Comparison of ENCODE assay signal across 29 cellular contexts in genomic region chr5:35557199-35557598, GRCh38.
"Had no signal": no experiment of that assay in that cellular context is flagged by ENCODE, and none has a peak within 500 bp of the region (broad histone marks: within the 10 kb centered on the region; RNA-seq: fewer than 3 reads in every experiment).

No MANE protein-coding gene starts in this region.

- H3K4me1 Mint-ChIP-seq: naive B cell; natural killer cell; nephron; neural progenitor cell; stimulated activated effector memory CD8-positive, alpha-beta T cell treated with anti-CD3 and anti-CD28 coated beads, Interleukin-12 subunit alpha, Interleukin-12 subunit beta, amount 100 ng/mL, for 72 hours; stimulated activated naive B cell treated with anti-CD40 and anti-IgM and Interleukin-4, amounts not matched to agents 10 μg/mL and 1 μg/mL and 100 μg/mL, for 72 hours had no signal

- H3K4me2 ChIP-seq: neural progenitor cell, smooth muscle cell had no signal

- H3K79me2 ChIP-seq: parathyroid adenoma had no signal

- H3K9ac ChIP-seq: neural progenitor cell, parathyroid adenoma had no signal

- H3K4me1 ChIP-seq: neural progenitor cell, parathyroid adenoma, psoas muscle, spleen, stomach, thyroid gland, tibial nerve, upper lobe of right lung had no signal

- DNase-seq: naive B cell; natural killer cell; occipital lobe; ovary; posterior cingulate gyrus; psoas muscle; right cardiac atrium; spleen; stimulated activated CD4-positive, alpha-beta T cell treated with anti-CD3 and anti-CD28 coated beads, Interleukin-12 subunit alpha, Interleukin-12 subunit beta, amount 100 ng/mL, for 4 hours; stimulated activated CD4-positive, alpha-beta T cell treated with anti-CD3 and anti-CD28 coated beads, Interleukin-1b, Interleukin-23, amount 100 ng/mL, for 48 hours; stimulated activated CD4-positive, alpha-beta T cell treated with anti-CD3 and anti-CD28 coated beads, Interleukin-4, amount 100 ng/mL, for 24 hours; stimulated activated naive B cell treated with anti-CD40 and anti-IgM and Interleukin-4, amounts not matched to agents 10 μg/mL and 1 μg/mL and 100 μg/mL, for 72 hours; stimulated activated naive CD4-positive, alpha-beta T cell treated with Interleukin-2 at 50 U/mL for 16 hours; stomach; thyroid gland; trophoblast cell; upper lobe of right lung; uterus had no signal

- H3K36me3 Mint-ChIP-seq: neural progenitor cell; stimulated activated effector memory CD8-positive, alpha-beta T cell treated with anti-CD3 and anti-CD28 coated beads, Interleukin-12 subunit alpha, Interleukin-12 subunit beta, amount 100 ng/mL, for 72 hours had no signal

- H3K36me3 ChIP-seq: neural progenitor cell, ovary, spleen, stomach, thoracic aorta, thyroid gland, tibial nerve, upper lobe of right lung, uterus had no signal

- H3K4me3 Mint-ChIP-seq: naive B cell; natural killer cell; nephron; neural progenitor cell; stimulated activated effector memory CD8-positive, alpha-beta T cell treated with anti-CD3 and anti-CD28 coated beads, Interleukin-12 subunit alpha, Interleukin-12 subunit beta, amount 100 ng/mL, for 72 hours; stimulated activated naive B cell treated with anti-CD40 and anti-IgM and Interleukin-4, amounts not matched to agents 10 μg/mL and 1 μg/mL and 100 μg/mL, for 72 hours; stimulated activated naive CD8-positive, alpha-beta T cell treated with anti-CD3 and anti-CD28 coated beads, Interleukin-15, Interleukin-2, amounts not matched to agents 100 ng/mL and 50 ng/mL, for 24 hours had no signal

- H3K9me3 ChIP-seq: ovary, thyroid gland, upper lobe of right lung had no signal

- H3K27ac ChIP-seq: neural progenitor cell, ovary, parathyroid adenoma, psoas muscle, skin epidermis, spleen, stomach, thoracic aorta, thyroid gland, tibial nerve, upper lobe of right lung, uterus had no signal

- H3K27me3 ChIP-seq: neural progenitor cell, ovary, spleen, stomach, thyroid gland, tibial nerve, upper lobe of right lung, uterus had no signal

- H3K27me3 Mint-ChIP-seq: progenitor cell of endocrine pancreas; stimulated activated naive CD8-positive, alpha-beta T cell treated with anti-CD3 and anti-CD28 coated beads, Interleukin-15, Interleukin-2, amounts not matched to agents 100 ng/mL and 50 ng/mL, for 24 hours had no signal

- H2AFZ ChIP-seq: neural progenitor cell, parathyroid adenoma had no signal

- H3K4me3 ChIP-seq: neural progenitor cell, ovary, psoas muscle, skin epidermis, smooth muscle cell, spleen, stomach, thoracic aorta, thyroid gland, tibial nerve, upper lobe of right lung, uterus had no signal

- ATAC-seq: natural killer cell; psoas muscle; right cardiac atrium; sciatic nerve; stimulated activated effector memory CD8-positive, alpha-beta T cell treated with anti-CD3 and anti-CD28 coated beads, Interleukin-12 subunit alpha, Interleukin-12 subunit beta, amount 100 ng/mL, for 72 hours; stimulated activated naive B cell treated with anti-CD40 and anti-IgM and Interleukin-4, amounts not matched to agents 10 μg/mL and 1 μg/mL and 100 μg/mL, for 72 hours; upper lobe of right lung had no signal

- H3K27ac Mint-ChIP-seq: natural killer cell; nephron; neural progenitor cell; progenitor cell of endocrine pancreas; stimulated activated effector memory CD8-positive, alpha-beta T cell treated with anti-CD3 and anti-CD28 coated beads, Interleukin-12 subunit alpha, Interleukin-12 subunit beta, amount 100 ng/mL, for 72 hours; stimulated activated naive B cell treated with anti-CD40 and anti-IgM and Interleukin-4, amounts not matched to agents 10 μg/mL and 1 μg/mL and 100 μg/mL, for 72 hours; stimulated activated naive CD8-positive, alpha-beta T cell treated with anti-CD3 and anti-CD28 coated beads, Interleukin-15, Interleukin-2, amounts not matched to agents 100 ng/mL and 50 ng/mL, for 24 hours had no signal
